In the genomic region with DNA sequence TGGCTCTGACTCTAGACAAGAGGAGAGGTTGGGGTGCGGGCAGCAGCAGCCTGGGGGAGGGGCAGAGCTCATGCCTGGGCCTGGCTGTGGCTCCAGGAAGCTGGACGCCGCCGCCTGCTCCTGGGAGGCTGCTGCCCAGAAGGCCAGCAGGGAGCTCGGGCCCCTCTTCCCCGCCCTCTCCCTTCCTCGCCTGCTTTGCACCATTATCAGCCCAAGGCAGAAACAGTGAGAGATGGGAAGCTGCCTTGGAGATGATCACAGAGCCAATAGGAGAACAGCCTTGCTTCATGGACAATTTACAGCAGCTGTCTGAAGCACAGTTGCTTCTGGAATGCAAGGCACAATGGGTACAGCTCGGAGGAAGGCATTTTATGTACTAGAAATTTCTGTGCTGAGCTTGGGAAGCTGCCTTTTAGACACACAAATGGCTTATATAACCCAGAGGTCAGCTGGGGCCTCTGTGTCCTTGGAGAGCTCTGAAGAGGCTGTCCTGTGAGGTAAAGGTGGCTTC, we compare ENCODE assay signal across 8 cellular contexts.
A peak's percentile ranks its signal among the peaks of the same experiment; 100 is the strongest.
DNase-seq lines count a peak whose midpoint lies in the region; ATAC-seq and TF ChIP-seq lines count a peak whose summit lies in the region.

No MANE protein-coding gene starts in this region.

- H3K4me3 ChIP-seq in astrocyte of the spinal cord (ENCODE audit: low read depth, low read length) (no peak overlapping the region), retinal pigment epithelial cell (ENCODE audit: low read length) (no peak overlapping the region)

- DNase-seq in ELR (ENCODE audit: low read depth) (peak; percentile 53), astrocyte of the spinal cord (ENCODE audit: low read depth, low spot score) (peak; percentile 75), hypothalamus (lab: John Stamatoyannopoulos, UW) (peak in 30 of 51 donors; percentile 3 to 60 (median 31)), retinal pigment epithelial cell (ENCODE audit: low read depth) (peak; percentile 45), NCI-H2029 treated with DMSO at 0.1 percent for 48 hours (lab: John Stamatoyannopoulos, UW) (no peak)

- in situ Hi-C loops in astrocyte of the spinal cord (cut with HindIII; ENCODE audit: low sequenced_read_pairs), result no loop called here

- no peak for ATAC-seq in HG02840 (IDR thresholded peaks at IDR 0.05; ENCODE audit: low FRiP score, unreplicated experiment)
- ATAC-seq in HG03108 (IDR thresholded peaks at IDR 0.05; ENCODE audit: unreplicated experiment), result no peak
- ATAC-seq in GM18870 (IDR thresholded peaks at IDR 0.05; ENCODE audit: unreplicated experiment), result no peak

- no peak for TF ChIP-seq CTCF in astrocyte of the spinal cord (IDR thresholded peaks at IDR 0.05; ENCODE audit: low read depth, low read length)
- TF ChIP-seq CTCF in retinal pigment epithelial cell (conservative IDR thresholded peaks at IDR 0.05; ENCODE audit: low read depth, low read length), result no peak
